1 cellular context compared by ENCODE assay signal in genomic region chr11:67609316-67609715, GRCh38.
TF ChIP-seq lines count a peak whose summit lies in the region.

No MANE protein-coding gene starts in this region.

TF ChIP-seq in K562, 482 proteins besides CTCF, POLR2A, EP300 and RAD21:
- TF ChIP-seq POLR2G (IDR thresholded peaks at IDR 0.05; ENCODE audit: low read depth, low read length) (peak; percentile 38; the same call in 1 of the 2 replicates), CBX1 (IDR thresholded peaks at IDR 0.05; ENCODE audit: low read depth) (no peak), RBFOX2 (IDR thresholded peaks at IDR 0.05; ENCODE audit: low read depth, low read length) (peak; percentile 47; the same call in 1 of the 2 replicates)
